In genomic region chr17:6435968-6436367, GRCh38 we compare ENCODE assay signal across 8 cellular contexts. TPM values are rescaled to one million over a fixed set of nuclear protein-coding genes. Genes with fewer than 3 reads are reported as not detected.
DNase-seq lines count a peak whose midpoint lies in the region; ATAC-seq and FAIRE-seq lines count a peak whose summit lies in the region.

No MANE protein-coding gene starts in this region.

- 17% methylated on average over 9 of the region's 9 CpGs for WGBS in right cardiac atrium
- WGBS in small intestine, 3 donors: 13 to 14% (median 13%) methylated on average over 9 of the region's 9 CpGs

- peak; percentile 81 to 92 for ATAC-seq in right cardiac atrium
- no peak for ATAC-seq in GM19035 (IDR thresholded peaks at IDR 0.05; ENCODE audit: unreplicated experiment)
- ATAC-seq in HG02763 (IDR thresholded peaks at IDR 0.05; ENCODE audit: unreplicated experiment): no peak

- H3K9me3 ChIP-seq in right cardiac atrium (ENCODE audit: control insufficient read depth, low read length) (no peaks in the 10 kb centered on the region), small intestine (ENCODE audit: control insufficient read depth, low read depth) (no peaks in the 10 kb centered on the region)

- no peak overlapping the region for H3K27ac ChIP-seq in right cardiac atrium (ENCODE audit: low read length)
- H3K27ac ChIP-seq in small intestine (ENCODE audit: low read depth in 1 of 2, low read length in 1 of 2): no peak overlapping the region

- H3K4me1 ChIP-seq in right cardiac atrium (ENCODE audit: control insufficient read depth, insufficient read depth, low read length) (no peaks in the 10 kb centered on the region), small intestine (ENCODE audit: control insufficient read depth in 2 of 2, insufficient read depth in 1 of 2, low read depth in 1 of 2, low read length in 1 of 2) (no peaks in the 10 kb centered on the region)

- intact Hi-C loops in right cardiac atrium (cut with DNase I): loop anchor here in 1 of 4 donors (5.0 kb wide), 1 partner anchor 849 kb away; no protein-coding TSS in a partner anchor

- no peak for FAIRE-seq in small intestine (lab: Jason Lieb, UNC)

- peak; percentile 38 for DNase-seq in GM04504 (ENCODE audit: low read depth)
- DNase-seq in M059J (ENCODE audit: low read depth): peak; percentile 62
- peak; percentile 27 for DNase-seq in T follicular helper cell (ENCODE audit: low read depth)
- peak; percentile 70 for DNase-seq in amniotic stem cell (lab: John Stamatoyannopoulos, UW)
- peak; percentile 61 to 81 (median 70) for DNase-seq in right cardiac atrium
- peak; percentile 66 for DNase-seq in small intestine

- H3K36me3 ChIP-seq in small intestine (ENCODE audit: control insufficient read depth in 2 of 2, insufficient read depth in 2 of 2, low read length in 2 of 2): no peaks in the 10 kb centered on the region

- H3K27me3 ChIP-seq in right cardiac atrium (ENCODE audit: control insufficient read depth, insufficient read depth) (no peaks in the 10 kb centered on the region), small intestine (ENCODE audit: control insufficient read depth in 2 of 2, insufficient read depth in 2 of 2, low read length in 2 of 2) (peaks cover 0 to 4% of the 10 kb centered on the region in 2 donors)

- H3K4me3 ChIP-seq in right cardiac atrium (ENCODE audit: low read length): no peak overlapping the region
- no peak overlapping the region for H3K4me3 ChIP-seq in small intestine (ENCODE audit: low read depth in 1 of 2, low read length in 2 of 2)

RNA-seq across cellular contexts. Expression of gene AIPL1, which starts 1.0 kb away (rescaled TPM):
- total RNA-seq in M059J (2014; rRNA removed; shearing (Covaris generic)): 0.05 TPM in 1 of 2 replicates, not detected in the other
- not detected for total RNA-seq in right cardiac atrium
- polyA plus RNA-seq in right cardiac atrium (not detected), small intestine (not detected)

RNA-seq across cellular contexts. Expression of gene PIMREG, which starts 8.3 kb away (rescaled TPM):
- 76.1 and 87.3 TPM in 2 replicates for total RNA-seq in M059J (2014; rRNA removed; shearing (Covaris generic))
- under 1 TPM in 3 of 4 donors, not detected in 1; 0.38 to 0.54 (median 0.49) TPM for total RNA-seq in right cardiac atrium
- polyA plus RNA-seq in right cardiac atrium (0.18 TPM), small intestine (1 to 10 TPM in 2 of 3 donors, under 1 TPM in 1; 0.45 to 7.4 (median 1.9) TPM)

Comparison
In these comparisons a context has a peak if more than half of its experiments do, and no peak if none do; other contexts are left out.
1. ATAC-seq: peak in right cardiac atrium (2 of 2); none in GM19035 (single experiment) and HG02763 (single experiment).
2. RNA of gene PIMREG, which starts 8.3 kb away (total RNA-seq): 76.1 to 87.3 TPM in M059J; 0.38 to 0.54 TPM in right cardiac atrium; every median in the first group is over 10 times any median in the second.
3. Peak in every context shown above with its lines, with median percentiles within 50 percentile points of each other: DNase-seq.